ENCODE assay signal across 27 cellular contexts in genomic region chr3:62143843-62144450, GRCh38.
DNase-seq lines count a peak whose midpoint lies in the region; ATAC-seq lines count a peak whose summit lies in the region.
"Had no signal": no experiment of that assay in that cellular context is flagged by ENCODE, and none has a peak within 500 bp of the region (broad histone marks: within the 10 kb centered on the region; RNA-seq: fewer than 3 reads in every experiment).

No MANE protein-coding gene starts in this region.

- H3K4me1 ChIP-seq in mesenchymal stem cell (ENCODE audit: control insufficient read depth, insufficient read depth, low read depth, low read length) = peaks cover 5% of the 10 kb centered on the region
- H3K4me1 ChIP-seq: Caco-2 had no signal

- H3K4ac ChIP-seq in mesenchymal stem cell (ENCODE audit: low read depth in 1 of 2, low read length in 2 of 2) = no peak overlapping the region

- no peaks in the 10 kb centered on the region for H3K36me3 Mint-ChIP-seq in activated CD4-positive, alpha-beta T cell treated with anti-CD3 and anti-CD28 coated beads, Interleukin-2, amount 10 ng/mL, durations not matched to agents 24 days and 14 days (ENCODE audit: low read depth)
- H3K36me3 Mint-ChIP-seq: activated naive CD4-positive, alpha-beta T cell treated with anti-CD3 and anti-CD28 coated beads, Interleukin-2, amount 10 ng/mL, durations not matched to agents 7 days and 5 days; natural killer cell had no signal

- H3K4me1 Mint-ChIP-seq in activated CD4-positive, alpha-beta T cell treated with anti-CD3 and anti-CD28 coated beads, Interleukin-2, amount 10 ng/mL, durations not matched to agents 24 days and 14 days = no peaks in the 10 kb centered on the region
- H3K4me1 Mint-ChIP-seq: activated naive CD4-positive, alpha-beta T cell treated with anti-CD3 and anti-CD28 coated beads, Interleukin-2, amount 10 ng/mL, durations not matched to agents 7 days and 5 days; IgD-negative memory B cell; natural killer cell had no signal

- 54% methylated on average over 5 of the region's 6 CpGs for WGBS in mesenchymal stem cell

- no peak overlapping the region for H2BK5ac ChIP-seq in mesenchymal stem cell (ENCODE audit: low read depth, low read length, poor library complexity, severe bottlenecking)

- H3K4me2 ChIP-seq in mesenchymal stem cell (ENCODE audit: low read length, poor library complexity, severe bottlenecking) = no peak overlapping the region
- H3K4me2 ChIP-seq: BLaER1, PC-9 had no signal

- H2AK5ac ChIP-seq in mesenchymal stem cell (ENCODE audit: low read length, severe bottlenecking) = no peak overlapping the region

- H4K8ac ChIP-seq in mesenchymal stem cell (ENCODE audit: low read length) = no peak overlapping the region

- no peaks in the 10 kb centered on the region for H3K27me3 ChIP-seq in mesenchymal stem cell (ENCODE audit: control insufficient read depth in 1 of 2, insufficient read depth in 1 of 2, low read length in 2 of 2)
- H3K27me3 ChIP-seq: BLaER1, heart right ventricle, MG63, right lobe of liver had no signal

- H3K14ac ChIP-seq in mesenchymal stem cell (ENCODE audit: low read length in 2 of 2) = no peak overlapping the region

- H3K4me3 Mint-ChIP-seq in activated CD4-positive, alpha-beta T cell treated with anti-CD3 and anti-CD28 coated beads, Interleukin-2, amount 10 ng/mL, durations not matched to agents 24 days and 14 days = no peak overlapping the region
- H3K4me3 Mint-ChIP-seq: activated naive CD4-positive, alpha-beta T cell treated with anti-CD3 and anti-CD28 coated beads, Interleukin-2, amount 10 ng/mL, durations not matched to agents 7 days and 5 days; activated T-cell treated with anti-CD3 and anti-CD28 coated beads, Interleukin-2, amount 50 U/mL, for 72 hours; dendritic cell treated with granulocyte-macrophage colony-stimulating factor and Interleukin-4, amounts not matched to agents 40 ng/mL and 50 ng/mL, for 4 days; IgD-negative memory B cell; mesothelial cell of epicardium; natural killer cell had no signal

- no peaks in the 10 kb centered on the region for H3K9me3 ChIP-seq in mesenchymal stem cell (ENCODE audit: control insufficient read depth, low read length)
- H3K9me3 ChIP-seq: BLaER1, Caco-2, heart right ventricle, MG63, right lobe of liver had no signal

- intact Hi-C loops in activated CD4-positive, alpha-beta T cell treated with anti-CD3 and anti-CD28 coated beads, Interleukin-2, amount 10 ng/mL, durations not matched to agents 24 days and 14 days (cut with micrococcal nuclease) = no loop called here

- no peak overlapping the region for H4K91ac ChIP-seq in mesenchymal stem cell (ENCODE audit: low read length)

- no peak overlapping the region for H3K27ac Mint-ChIP-seq in activated CD4-positive, alpha-beta T cell treated with anti-CD3 and anti-CD28 coated beads, Interleukin-2, amount 10 ng/mL, durations not matched to agents 24 days and 14 days
- H3K27ac Mint-ChIP-seq: activated naive CD4-positive, alpha-beta T cell treated with anti-CD3 and anti-CD28 coated beads, Interleukin-2, amount 10 ng/mL, durations not matched to agents 7 days and 5 days; activated T-cell treated with anti-CD3 and anti-CD28 coated beads, Interleukin-2, amount 50 U/mL, for 72 hours; dendritic cell treated with granulocyte-macrophage colony-stimulating factor and Interleukin-4, amounts not matched to agents 40 ng/mL and 50 ng/mL, for 4 days; IgD-negative memory B cell; mesothelial cell of epicardium; natural killer cell had no signal

- H2BK15ac ChIP-seq in mesenchymal stem cell (ENCODE audit: low read depth, poor library complexity, severe bottlenecking) = no peak overlapping the region

- peaks cover 2 to 7% of the 10 kb centered on the region in 2 experiments for H3K36me3 ChIP-seq in mesenchymal stem cell (ENCODE audit: control insufficient read depth in 1 of 2, insufficient read depth in 2 of 2, low read depth in 1 of 2, low read length in 2 of 2)
- H3K36me3 ChIP-seq: BLaER1, MG63, right lobe of liver had no signal

- peak; percentile 66 for ATAC-seq in GM19463 (IDR thresholded peaks at IDR 0.05; ENCODE audit: unreplicated experiment)
- ATAC-seq: activated T-cell treated with anti-CD3 and anti-CD28 coated beads, Interleukin-2, amount 50 U/mL, for 72 hours; left colon; natural killer cell had no signal

- H3K9ac ChIP-seq in mesenchymal stem cell (ENCODE audit: low read length) = no peak overlapping the region
- H3K9ac ChIP-seq: BLaER1 had no signal

- no peak overlapping the region for H2BK120ac ChIP-seq in mesenchymal stem cell (ENCODE audit: low read depth, low read length)

- H3K4me3 ChIP-seq in mesenchymal stem cell (ENCODE audit: insufficient read depth in 1 of 2, low read depth in 1 of 2, low read length in 2 of 2) = no peak overlapping the region
- H3K4me3 ChIP-seq: BLaER1, heart right ventricle, MG63, PC-9, right lobe of liver had no signal

- H3K27ac ChIP-seq in mesenchymal stem cell (ENCODE audit: low read length, poor library complexity, severe bottlenecking) = no peak overlapping the region
- H3K27ac ChIP-seq: BLaER1, PC-9, right lobe of liver had no signal

- H3K9me3 Mint-ChIP-seq in activated CD4-positive, alpha-beta T cell treated with anti-CD3 and anti-CD28 coated beads, Interleukin-2, amount 10 ng/mL, durations not matched to agents 24 days and 14 days = no peaks in the 10 kb centered on the region
- H3K9me3 Mint-ChIP-seq: activated naive CD4-positive, alpha-beta T cell treated with anti-CD3 and anti-CD28 coated beads, Interleukin-2, amount 10 ng/mL, durations not matched to agents 7 days and 5 days; dendritic cell treated with granulocyte-macrophage colony-stimulating factor and Interleukin-4, amounts not matched to agents 40 ng/mL and 50 ng/mL, for 4 days; IgD-negative memory B cell; mesothelial cell of epicardium; natural killer cell had no signal

- peak; percentile 5 for DNase-seq in NCI-H2107 treated with DMSO at 0.1 percent for 48 hours (lab: John Stamatoyannopoulos, UW; ENCODE audit: unreplicated experiment)
- DNase-seq in NCI-H2107 (lab: John Stamatoyannopoulos, UW) = no peak
- peak; percentile 87 for DNase-seq in NCI-H748 (lab: John Stamatoyannopoulos, UW; ENCODE audit: unreplicated experiment)
- DNase-seq in mesenchymal stem cell = peak; percentile 42
- no peak for DNase-seq in dedifferentiated amniotic fluid mesenchymal stem cell (ENCODE audit: extremely low spot score)
- no peak for DNase-seq in activated CD4-positive, alpha-beta T cell treated with anti-CD3 and anti-CD28 coated beads, Interleukin-2, amount 10 ng/mL, durations not matched to agents 24 days and 14 days
- no peak for DNase-seq in stimulated activated CD4-positive, alpha-beta T cell treated with anti-CD3 and anti-CD28 coated beads, Interleukin-12 subunit alpha, Interleukin-12 subunit beta, amount 100 ng/mL, for 4 hours
- DNase-seq: activated CD4-positive, alpha-beta T cell treated with anti-CD3 and anti-CD28 coated beads for 4 hours; activated naive CD4-positive, alpha-beta T cell treated with anti-CD3 and anti-CD28 coated beads, Interleukin-2, amount 10 ng/mL, durations not matched to agents 7 days and 5 days; activated T-cell treated with anti-CD3 and anti-CD28 coated beads, Interleukin-2, amount 50 U/mL, for 72 hours; amygdala; Caco-2; EL; H7; heart right ventricle; left colon; MG63; natural killer cell; NCI-H187 treated with DMSO at 0.1 percent for 48 hours; PC-9; right lobe of liver; SHP77 treated with DMSO at 0.1 percent for 48 hours had no signal

- no peak overlapping the region for H3K23ac ChIP-seq in mesenchymal stem cell (ENCODE audit: low read length in 2 of 2)

- no peak overlapping the region for H2AFZ ChIP-seq in mesenchymal stem cell (ENCODE audit: low read depth, low read length)
- H2AFZ ChIP-seq: PC-9 had no signal

- H3K18ac ChIP-seq in mesenchymal stem cell (ENCODE audit: low read depth in 1 of 2, low read length in 2 of 2) = no peak overlapping the region

- no peaks in the 10 kb centered on the region for H3K27me3 Mint-ChIP-seq in activated CD4-positive, alpha-beta T cell treated with anti-CD3 and anti-CD28 coated beads, Interleukin-2, amount 10 ng/mL, durations not matched to agents 24 days and 14 days
- H3K27me3 Mint-ChIP-seq: activated naive CD4-positive, alpha-beta T cell treated with anti-CD3 and anti-CD28 coated beads, Interleukin-2, amount 10 ng/mL, durations not matched to agents 7 days and 5 days; dendritic cell treated with granulocyte-macrophage colony-stimulating factor and Interleukin-4, amounts not matched to agents 40 ng/mL and 50 ng/mL, for 4 days had no signal

- no peak overlapping the region for H2BK12ac ChIP-seq in mesenchymal stem cell (ENCODE audit: low read length in 2 of 2)

- H3K79me1 ChIP-seq in mesenchymal stem cell (replicated peaks; ENCODE audit: low read length, poor library complexity, severe bottlenecking) = peaks cover 6% of the 10 kb centered on the region

Comparison
In these comparisons a context has a peak if more than half of its experiments do, and no peak if none do; other contexts are left out.
1. DNase-seq: peak in NCI-H2107 treated with DMSO at 0.1 percent for 48 hours (single experiment), NCI-H748 (single experiment) and mesenchymal stem cell (single experiment); none in NCI-H2107 (single experiment), dedifferentiated amniotic fluid mesenchymal stem cell (single experiment), activated CD4-positive, alpha-beta T cell treated with anti-CD3 and anti-CD28 coated beads, Interleukin-2, amount 10 ng/mL, durations not matched to agents 24 days and 14 days (single experiment) and stimulated activated CD4-positive, alpha-beta T cell treated with anti-CD3 and anti-CD28 coated beads, Interleukin-12 subunit alpha, Interleukin-12 subunit beta, amount 100 ng/mL, for 4 hours (single experiment).